16 cellular contexts compared by ENCODE assay signal in genomic region chr16:48081656-48082055, GRCh38.
DNase-seq lines count a peak whose midpoint lies in the region; ATAC-seq and TF ChIP-seq lines count a peak whose summit lies in the region.
"Had no signal": no experiment of that assay in that cellular context is flagged by ENCODE, and none has a peak within 500 bp of the region (broad histone marks: within the 10 kb centered on the region; RNA-seq: fewer than 3 reads in every experiment).

No MANE protein-coding gene starts in this region.

- DNase-seq in HCT116 (ENCODE audit: low read depth, low spot score) (no peak), amniotic stem cell (lab: John Stamatoyannopoulos, UW) (peak; percentile 48), hepatic stellate cell (ENCODE audit: low spot score) (peak; percentile 23), suprapubic skin (ENCODE audit: low spot score in 2 of 2) (no peak), inferior parietal cortex (ENCODE audit: extremely low spot score) (no peak)
- no peak for DNase-seq in stimulated activated CD4-positive, alpha-beta T cell treated with anti-CD3 and anti-CD28 coated beads, Interleukin-4, amount 100 ng/mL, for 24 hours
- DNase-seq in activated CD8-positive, alpha-beta T cell treated with anti-CD3 and anti-CD28 coated beads, Interleukin-2, amount 10 ng/mL, durations not matched to agents 7 days and 5 days = no peak
- DNase-seq: activated T-cell treated with anti-CD3 and anti-CD28 coated beads, Interleukin-2, amount 50 U/mL, for 4 hours; anterior cingulate cortex; NCI-H1105 treated with DMSO at 0.1 percent for 48 hours; SJCRH30; trophoblast cell had no signal

- H3K27ac ChIP-seq in ACC112 (ENCODE audit: low read depth, low read length) (peak overlapping the region; percentile 86), HCT116 (ENCODE audit: low read depth, low read length) (no peak overlapping the region), suprapubic skin (no peak overlapping the region)
- H3K27ac ChIP-seq: HL-60, SJCRH30 had no signal

- TF ChIP-seq EP300 in suprapubic skin (IDR thresholded peaks at IDR 0.05) = no peak

- H3K4me2 ChIP-seq in HCT116 (ENCODE audit: low read length) = peak overlapping the region; percentile 17; the same call in 1 of the 2 replicates

- H3K36me3 Mint-ChIP-seq in activated CD8-positive, alpha-beta T cell treated with anti-CD3 and anti-CD28 coated beads, Interleukin-2, amount 10 ng/mL, durations not matched to agents 7 days and 5 days (ENCODE audit: low read depth) = no peaks in the 10 kb centered on the region

- no peaks in the 10 kb centered on the region for H3K9me3 Mint-ChIP-seq in activated CD8-positive, alpha-beta T cell treated with anti-CD3 and anti-CD28 coated beads, Interleukin-2, amount 10 ng/mL, durations not matched to agents 7 days and 5 days (ENCODE audit: insufficient read depth)
- H3K9me3 Mint-ChIP-seq: activated T-cell treated with anti-CD3 and anti-CD28 coated beads, Interleukin-2, amount 50 U/mL, for 4 hours had no signal

- RAD21 ChIA-PET in HCT116 (lab: Charles Lee; ENCODE audit: low non-redundant PET in 1 of 2, low total read pairs in 2 of 2, uncharacterized antibody in 2 of 2, unreplicated experiment in 2 of 2) = no interaction called here

- H4K20me1 ChIP-seq in HCT116 (ENCODE audit: insufficient read depth) = no peaks in the 10 kb centered on the region

- no peak overlapping the region for H3K27ac Mint-ChIP-seq in activated CD8-positive, alpha-beta T cell treated with anti-CD3 and anti-CD28 coated beads, Interleukin-2, amount 10 ng/mL, durations not matched to agents 7 days and 5 days

- BruUV-seq in HCT116 (replicated peaks; lab: Mats Ljungman, UMichigan) = no TSS peak

- no peak for TF ChIP-seq RAD21 in HCT116 (IDR thresholded peaks at IDR 0.05; ENCODE audit: low read depth)

- H3K9me2 ChIP-seq in HCT116 (ENCODE audit: insufficient read depth) = no peaks in the 10 kb centered on the region

- H3K4me1 ChIP-seq in ACC112 (ENCODE audit: control insufficient read depth, insufficient read depth, low read length, unreplicated experiment) (peaks cover 26% of the 10 kb centered on the region), HCT116 (ENCODE audit: control insufficient read depth in 1 of 2, insufficient read depth in 2 of 2, low read length in 2 of 2) (peaks cover 0 to 10% of the 10 kb centered on the region in 2 experiments; a peak in 2 of 4 replicates), suprapubic skin (no peaks in the 10 kb centered on the region)
- H3K4me1 ChIP-seq: SJCRH30 had no signal

- peak; percentile 34; the same call in 1 of the 2 replicates for ATAC-seq in HCT116
- ATAC-seq in activated CD8-positive, alpha-beta T cell treated with anti-CD3 and anti-CD28 coated beads, Interleukin-2, amount 10 ng/mL, durations not matched to agents 7 days and 5 days = no peak
- ATAC-seq: activated CD4-positive, CD25-positive, alpha-beta regulatory T cell treated with anti-CD3 and anti-CD28 coated beads, Interleukin-2, amount 50 U/mL, for 24 hours; activated T-cell treated with anti-CD3 and anti-CD28 coated beads, Interleukin-2, amount 50 U/mL, for 4 hours had no signal

- CTCF ChIA-PET in HCT116 (lab: Charles Lee) = no interaction called here
- CTCF ChIA-PET in activated CD8-positive, alpha-beta T cell treated with anti-CD3 and anti-CD28 coated beads, Interleukin-2, amount 10 ng/mL, durations not matched to agents 7 days and 5 days (lab: Charles Lee) = no interaction called here

- no peaks in the 10 kb centered on the region for H3K4me1 Mint-ChIP-seq in activated CD8-positive, alpha-beta T cell treated with anti-CD3 and anti-CD28 coated beads, Interleukin-2, amount 10 ng/mL, durations not matched to agents 7 days and 5 days (ENCODE audit: low read depth)

- H3K4me3 Mint-ChIP-seq in activated CD8-positive, alpha-beta T cell treated with anti-CD3 and anti-CD28 coated beads, Interleukin-2, amount 10 ng/mL, durations not matched to agents 7 days and 5 days = no peak overlapping the region
- H3K4me3 Mint-ChIP-seq: activated T-cell treated with anti-CD3 and anti-CD28 coated beads, Interleukin-2, amount 50 U/mL, for 4 hours had no signal

- H3K79me2 ChIP-seq in ACC112 (ENCODE audit: control insufficient read depth, insufficient read depth, low read length, unreplicated experiment) (no peaks in the 10 kb centered on the region), HCT116 (ENCODE audit: insufficient read depth, low read length) (no peaks in the 10 kb centered on the region)

- 88% methylated on average over 2 of the region's 3 CpGs for WGBS in suprapubic skin

- no peaks in the 10 kb centered on the region for H3K36me3 ChIP-seq in ACC112 (ENCODE audit: insufficient read depth, low read length)
- no peaks in the 10 kb centered on the region for H3K36me3 ChIP-seq in HCT116 (ENCODE audit: control insufficient read depth in 1 of 2, insufficient read depth in 2 of 2, low read length in 2 of 2)
- no peaks in the 10 kb centered on the region for H3K36me3 ChIP-seq in suprapubic skin
- H3K36me3 ChIP-seq: SJCRH30 had no signal

- TF ChIP-seq POLR2A in HCT116 (IDR thresholded peaks at IDR 0.05; ENCODE audit: borderline replicate concordance, extremely low read depth, insufficient read depth, insufficient read length) (no peak), suprapubic skin (IDR thresholded peaks at IDR 0.05) (no peak)

- TF ChIP-seq CTCF in HCT116 (IDR thresholded peaks at IDR 0.05 in 2 of 3, conservative IDR thresholded peaks at IDR 0.05 in 1 of 3; ENCODE audit: borderline replicate concordance in 1 of 3, insufficient read depth in 1 of 3, low read depth in 2 of 3, low read length in 2 of 3) (no peak), suprapubic skin (IDR thresholded peaks at IDR 0.05) (no peak)

- H2AFZ ChIP-seq in ACC112 (ENCODE audit: low read length, unreplicated experiment) (peak overlapping the region; percentile 17), HCT116 (ENCODE audit: low read depth, low read length, poor library complexity, severe bottlenecking) (no peak overlapping the region)

- H3K4me3 ChIP-seq in ACC112 (ENCODE audit: low read depth, low read length) = peak overlapping the region; percentile 17; the same call in 1 of the 2 replicates
- no peak overlapping the region for H3K4me3 ChIP-seq in HCT116 (replicated peaks in 1 of 2; ENCODE audit: low read depth in 1 of 2, low read length in 2 of 2)
- no peak overlapping the region for H3K4me3 ChIP-seq in suprapubic skin
- H3K4me3 ChIP-seq: SJCRH30, skin epidermis had no signal

- no peak overlapping the region for H3K9ac ChIP-seq in HCT116 (ENCODE audit: low read length)

- intact Hi-C loops in HCT116 (cut with micrococcal nuclease) = no loop called here

- POLR2A ChIA-PET in HCT116 (lab: Charles Lee) = no interaction called here
- POLR2A ChIA-PET in activated CD8-positive, alpha-beta T cell treated with anti-CD3 and anti-CD28 coated beads, Interleukin-2, amount 10 ng/mL, durations not matched to agents 7 days and 5 days (lab: Charles Lee) = no interaction called here

- H3K27me3 ChIP-seq in ACC112 (ENCODE audit: insufficient read depth, low read length) (no peaks in the 10 kb centered on the region), HCT116 (ENCODE audit: insufficient read depth, low read length) (peaks cover 19% of the 10 kb centered on the region; the same call in 1 of the 2 replicates), suprapubic skin (no peaks in the 10 kb centered on the region)
- H3K27me3 ChIP-seq: SJCRH30 had no signal

- no peaks in the 10 kb centered on the region for H3K27me3 Mint-ChIP-seq in activated CD8-positive, alpha-beta T cell treated with anti-CD3 and anti-CD28 coated beads, Interleukin-2, amount 10 ng/mL, durations not matched to agents 7 days and 5 days (ENCODE audit: low read depth)

- H3K9me3 ChIP-seq in HCT116 (ENCODE audit: control insufficient read depth in 1 of 2, insufficient read depth in 1 of 2, low read depth in 1 of 2, low read length in 2 of 2) (no peaks in the 10 kb centered on the region), suprapubic skin (no peaks in the 10 kb centered on the region)
- H3K9me3 ChIP-seq: SJCRH30 had no signal

TF ChIP-seq in HCT116, 20 proteins besides CTCF, POLR2A, EP300 and RAD21:
- TF ChIP-seq CEBPB (IDR thresholded peaks at IDR 0.05; ENCODE audit: low read depth) = no peak

Comparison
In these comparisons a context has a peak if more than half of its experiments do, and no peak if none do; other contexts are left out.
1. DNase-seq: peak in amniotic stem cell (single experiment) and hepatic stellate cell (single experiment); none in HCT116 (single experiment), stimulated activated CD4-positive, alpha-beta T cell treated with anti-CD3 and anti-CD28 coated beads, Interleukin-4, amount 100 ng/mL, for 24 hours (single experiment), activated CD8-positive, alpha-beta T cell treated with anti-CD3 and anti-CD28 coated beads, Interleukin-2, amount 10 ng/mL, durations not matched to agents 7 days and 5 days (single experiment), suprapubic skin (0 of 2) and inferior parietal cortex (single experiment).